Comparison of ENCODE assay signal across 14 cellular contexts in genomic region chr11:31802990-31803812, GRCh38. TPM values are rescaled to one million over a fixed set of nuclear protein-coding genes. Genes with fewer than 3 reads are reported as not detected.
DNase-seq lines count a peak whose midpoint lies in the region; ATAC-seq and TF ChIP-seq lines count a peak whose summit lies in the region.
"Had no signal": no experiment of that assay in that cellular context is flagged by ENCODE, and none has a peak within 500 bp of the region (broad histone marks: within the 10 kb centered on the region; RNA-seq: fewer than 3 reads in every experiment).

No MANE protein-coding gene starts in this region.

- H3K9me3 ChIP-seq in CD4-positive, CD25-positive, alpha-beta regulatory T cell (ENCODE audit: control insufficient read depth in 2 of 2, low read length in 2 of 2): peaks cover 9 to 28% of the 10 kb centered on the region in 2 experiments
- peaks cover 0 to 12% (median 3%) of the 10 kb centered on the region in 4 donors for H3K9me3 ChIP-seq in stomach
- H3K9me3 ChIP-seq in upper lobe of right lung: no peaks in the 10 kb centered on the region
- H3K9me3 ChIP-seq: ovary had no signal

- TF ChIP-seq CTCF in GM13976 (IDR thresholded peaks at IDR 0.05; ENCODE audit: borderline replicate concordance, control extremely low read depth, extremely low read depth, insufficient read depth, missing control alignments) (no peak), stomach (IDR thresholded peaks at IDR 0.05) (no peak), upper lobe of right lung (IDR thresholded peaks at IDR 0.05) (no peak)

- peaks cover 57% of the 10 kb centered on the region for H3K27me3 ChIP-seq in CD4-positive, CD25-positive, alpha-beta regulatory T cell (ENCODE audit: control insufficient read depth, insufficient read depth, low read length)
- H3K27me3 ChIP-seq in stomach: peaks cover 73 to 100% (median 99%) of the 10 kb centered on the region in 3 donors
- peaks cover 100% of the 10 kb centered on the region for H3K27me3 ChIP-seq in upper lobe of right lung

- peaks cover 92% of the 10 kb centered on the region for H3K27me3 Mint-ChIP-seq in CD4-positive, CD25-positive, alpha-beta regulatory T cell
- peaks cover 92% of the 10 kb centered on the region for H3K27me3 Mint-ChIP-seq in activated naive CD8-positive, alpha-beta T cell treated with anti-CD3 and anti-CD28 coated beads, Interleukin-2, amount 10 ng/mL, durations not matched to agents 7 days and 5 days
- peaks cover 83% of the 10 kb centered on the region for H3K27me3 Mint-ChIP-seq in activated T-helper 2 cell treated with anti-CD3 and anti-CD28 coated beads, Interferon-gamma antibody, Interleukin-2, Interleukin-4, amounts not matched to agents 10 μg/mL and 5 μg/mL and 100 μg/mL, durations not matched to agents 14 hours and 24 hours and 36 hours (ENCODE audit: low read depth)

- H3K27ac Mint-ChIP-seq in CD4-positive, CD25-positive, alpha-beta regulatory T cell: no peak overlapping the region
- peak overlapping the region; percentile 23 for H3K27ac Mint-ChIP-seq in activated naive CD8-positive, alpha-beta T cell treated with anti-CD3 and anti-CD28 coated beads, Interleukin-2, amount 10 ng/mL, durations not matched to agents 7 days and 5 days
- no peak overlapping the region for H3K27ac Mint-ChIP-seq in activated T-helper 2 cell treated with anti-CD3 and anti-CD28 coated beads, Interferon-gamma antibody, Interleukin-2, Interleukin-4, amounts not matched to agents 10 μg/mL and 5 μg/mL and 100 μg/mL, durations not matched to agents 14 hours and 24 hours and 36 hours
- H3K27ac Mint-ChIP-seq: CD8-positive, alpha-beta T cell; stimulated activated memory B cell treated with anti-CD40 and anti-IgM and Interleukin-4, amounts not matched to agents 10 μg/mL and 1 μg/mL and 100 μg/mL, for 72 hours had no signal

- no peak overlapping the region for H3K4me3 ChIP-seq in CD4-positive, CD25-positive, alpha-beta regulatory T cell (ENCODE audit: low read depth, low read length)
- H3K4me3 ChIP-seq in stomach (no peak overlapping the region), upper lobe of right lung (no peak overlapping the region)
- H3K4me3 ChIP-seq: ovary had no signal

- H3K4me1 Mint-ChIP-seq in CD4-positive, CD25-positive, alpha-beta regulatory T cell: peaks cover 14 to 65% (median 35%) of the 10 kb centered on the region in 4 donors
- peaks cover 21% of the 10 kb centered on the region for H3K4me1 Mint-ChIP-seq in activated naive CD8-positive, alpha-beta T cell treated with anti-CD3 and anti-CD28 coated beads, Interleukin-2, amount 10 ng/mL, durations not matched to agents 7 days and 5 days
- H3K4me1 Mint-ChIP-seq in activated T-helper 2 cell treated with anti-CD3 and anti-CD28 coated beads, Interferon-gamma antibody, Interleukin-2, Interleukin-4, amounts not matched to agents 10 μg/mL and 5 μg/mL and 100 μg/mL, durations not matched to agents 14 hours and 24 hours and 36 hours (ENCODE audit: low read depth): peaks cover 3% of the 10 kb centered on the region

- no peaks in the 10 kb centered on the region for H3K36me3 Mint-ChIP-seq in CD4-positive, CD25-positive, alpha-beta regulatory T cell
- H3K36me3 Mint-ChIP-seq in activated naive CD8-positive, alpha-beta T cell treated with anti-CD3 and anti-CD28 coated beads, Interleukin-2, amount 10 ng/mL, durations not matched to agents 7 days and 5 days: peaks cover 6% of the 10 kb centered on the region
- H3K36me3 Mint-ChIP-seq in activated T-helper 2 cell treated with anti-CD3 and anti-CD28 coated beads, Interferon-gamma antibody, Interleukin-2, Interleukin-4, amounts not matched to agents 10 μg/mL and 5 μg/mL and 100 μg/mL, durations not matched to agents 14 hours and 24 hours and 36 hours (ENCODE audit: low read depth): no peaks in the 10 kb centered on the region
- H3K36me3 Mint-ChIP-seq: CD8-positive, alpha-beta T cell had no signal

- POLR2A ChIA-PET in activated naive CD8-positive, alpha-beta T cell treated with anti-CD3 and anti-CD28 coated beads, Interleukin-2, amount 10 ng/mL, durations not matched to agents 7 days and 5 days (lab: Charles Lee): no interaction called here

- H3K27ac ChIP-seq in CD4-positive, CD25-positive, alpha-beta regulatory T cell (ENCODE audit: insufficient read depth, low read length, poor library complexity, severe bottlenecking): no peak overlapping the region
- no peak overlapping the region for H3K27ac ChIP-seq in stomach
- H3K27ac ChIP-seq in upper lobe of right lung: no peak overlapping the region
- H3K27ac ChIP-seq: ovary had no signal

- H3K9me3 Mint-ChIP-seq in CD4-positive, CD25-positive, alpha-beta regulatory T cell: peaks cover 0 to 39% (median 8%) of the 10 kb centered on the region in 7 donors
- peaks cover 8% of the 10 kb centered on the region for H3K9me3 Mint-ChIP-seq in activated naive CD8-positive, alpha-beta T cell treated with anti-CD3 and anti-CD28 coated beads, Interleukin-2, amount 10 ng/mL, durations not matched to agents 7 days and 5 days
- H3K9me3 Mint-ChIP-seq in activated T-helper 2 cell treated with anti-CD3 and anti-CD28 coated beads, Interferon-gamma antibody, Interleukin-2, Interleukin-4, amounts not matched to agents 10 μg/mL and 5 μg/mL and 100 μg/mL, durations not matched to agents 14 hours and 24 hours and 36 hours: no peaks in the 10 kb centered on the region

- no peak for TF ChIP-seq POLR2A in stomach (IDR thresholded peaks at IDR 0.05)

- no peak for ATAC-seq in CD4-positive, CD25-positive, alpha-beta regulatory T cell (ENCODE audit: low read depth in 2 of 2)
- ATAC-seq in activated naive CD8-positive, alpha-beta T cell treated with anti-CD3 and anti-CD28 coated beads, Interleukin-2, amount 10 ng/mL, durations not matched to agents 7 days and 5 days (ENCODE audit: low read depth): no peak
- no peak for ATAC-seq in upper lobe of right lung
- ATAC-seq: CD8-positive, alpha-beta T cell; left colon; stimulated activated memory B cell treated with anti-CD40 and anti-IgM and Interleukin-4, amounts not matched to agents 10 μg/mL and 1 μg/mL and 100 μg/mL, for 72 hours had no signal

- DNase-seq in CD4-positive, CD25-positive, alpha-beta regulatory T cell: no peak
- DNase-seq in GM13976 (ENCODE audit: low spot score) (peak; percentile 42), left kidney (ENCODE audit: low read depth, low spot score) (peak; percentile 22), stomach (no peak), upper lobe of right lung (no peak), GDM1 (lab: John Stamatoyannopoulos, UW) (no peak)
- DNase-seq in activated naive CD8-positive, alpha-beta T cell treated with anti-CD3 and anti-CD28 coated beads, Interleukin-2, amount 10 ng/mL, durations not matched to agents 7 days and 5 days: no peak
- no peak for DNase-seq in activated T-helper 2 cell treated with anti-CD3 and anti-CD28 coated beads, Interferon-gamma antibody, Interleukin-2, Interleukin-4, amounts not matched to agents 10 μg/mL and 5 μg/mL and 100 μg/mL, durations not matched to agents 14 hours and 24 hours and 36 hours (ENCODE audit: low spot score)
- DNase-seq: caudate nucleus, left colon, NCI-H187, ovary had no signal

- in situ Hi-C loops in GM13976 (cut with MboI; ENCODE audit: low sequenced_read_pairs, unreplicated experiment): loop anchor here (10.0 kb wide), 1 partner anchor 428 kb away; no protein-coding TSS in a partner anchor

- H3K4me3 Mint-ChIP-seq in CD4-positive, CD25-positive, alpha-beta regulatory T cell: peak overlapping the region in 3 of 4 donors; percentile 17 to 81 (median 61)
- H3K4me3 Mint-ChIP-seq in activated naive CD8-positive, alpha-beta T cell treated with anti-CD3 and anti-CD28 coated beads, Interleukin-2, amount 10 ng/mL, durations not matched to agents 7 days and 5 days: peak overlapping the region; percentile 2
- H3K4me3 Mint-ChIP-seq in activated T-helper 2 cell treated with anti-CD3 and anti-CD28 coated beads, Interferon-gamma antibody, Interleukin-2, Interleukin-4, amounts not matched to agents 10 μg/mL and 5 μg/mL and 100 μg/mL, durations not matched to agents 14 hours and 24 hours and 36 hours (ENCODE audit: low read depth): no peak overlapping the region
- H3K4me3 Mint-ChIP-seq: stimulated activated memory B cell treated with anti-CD40 and anti-IgM and Interleukin-4, amounts not matched to agents 10 μg/mL and 1 μg/mL and 100 μg/mL, for 72 hours had no signal

- no peak for TF ChIP-seq EP300 in stomach (IDR thresholded peaks at IDR 0.05)

- H3K36me3 ChIP-seq in CD4-positive, CD25-positive, alpha-beta regulatory T cell (ENCODE audit: control insufficient read depth, insufficient read depth, low read length): no peaks in the 10 kb centered on the region
- H3K36me3 ChIP-seq in stomach: no peaks in the 10 kb centered on the region
- no peaks in the 10 kb centered on the region for H3K36me3 ChIP-seq in upper lobe of right lung
- H3K36me3 ChIP-seq: ovary had no signal

- intact Hi-C loops in stomach (cut with DNase I; ENCODE audit: low total_unique reads) (no loop called here), upper lobe of right lung (cut with DNase I) (no loop called here)
- intact Hi-C loops in activated T-helper 2 cell treated with anti-CD3 and anti-CD28 coated beads, Interferon-gamma antibody, Interleukin-2, Interleukin-4, amounts not matched to agents 10 μg/mL and 5 μg/mL and 100 μg/mL, durations not matched to agents 14 hours and 24 hours and 36 hours (cut with micrococcal nuclease): loop anchor here (1.0 to 10.0 kb wide), 3 partner anchors 8 to 558 kb away; partner anchors contain the start of gene PAX6

- H3K4me1 ChIP-seq in CD4-positive, CD25-positive, alpha-beta regulatory T cell (ENCODE audit: control insufficient read depth, insufficient read depth, low read length, poor library complexity, severe bottlenecking): peaks cover 39% of the 10 kb centered on the region
- H3K4me1 ChIP-seq in stomach (peaks cover 24 to 45% (median 38%) of the 10 kb centered on the region in 4 donors), upper lobe of right lung (peaks cover 14% of the 10 kb centered on the region)

- 7 to 10% (median 8%) methylated on average over 23 to 24 of the region's 24 CpGs for WGBS in stomach, 5 donors

RNA-seq across cellular contexts. Expression of gene PAX6, which starts 7.9 kb away (rescaled TPM):
- total RNA-seq in CD4-positive, CD25-positive, alpha-beta regulatory T cell: not detected
- not detected for polyA plus RNA-seq in CD4-positive, CD25-positive, alpha-beta regulatory T cell
- total RNA-seq in activated naive CD8-positive, alpha-beta T cell treated with anti-CD3 and anti-CD28 coated beads, Interleukin-2, amount 10 ng/mL, durations not matched to agents 7 days and 5 days: not detected
- 10 to 100 TPM in 1 of 5 donors, 1 to 10 TPM in 1, under 1 TPM in 2, not detected in 1; 0.45 to 57.9 (median 4.8) TPM for total RNA-seq in stomach
- polyA plus RNA-seq in stomach: 1 to 10 TPM in 2 of 3 donors, under 1 TPM in 1; 0.03 to 5.3 (median 1.2) TPM
- not detected for total RNA-seq in upper lobe of right lung
- total RNA-seq in activated T-helper 2 cell treated with anti-CD3 and anti-CD28 coated beads, Interferon-gamma antibody, Interleukin-2, Interleukin-4, amounts not matched to agents 10 μg/mL and 5 μg/mL and 100 μg/mL, durations not matched to agents 14 hours and 24 hours and 36 hours: not detected in 2 replicates
- total RNA-seq: CD8-positive, alpha-beta T cell; ovary had no signal
- polyA plus RNA-seq: ovary had no signal

Comparison
In these comparisons a context has a peak if more than half of its experiments do, and no peak if none do; other contexts are left out.
1. DNase-seq: peak in GM13976 (single experiment) and left kidney (single experiment); none in CD4-positive, CD25-positive, alpha-beta regulatory T cell (0 of 3), activated naive CD8-positive, alpha-beta T cell treated with anti-CD3 and anti-CD28 coated beads, Interleukin-2, amount 10 ng/mL, durations not matched to agents 7 days and 5 days (single experiment), stomach (single experiment), upper lobe of right lung (single experiment), activated T-helper 2 cell treated with anti-CD3 and anti-CD28 coated beads, Interferon-gamma antibody, Interleukin-2, Interleukin-4, amounts not matched to agents 10 μg/mL and 5 μg/mL and 100 μg/mL, durations not matched to agents 14 hours and 24 hours and 36 hours (single experiment) and GDM1 (single experiment).